Comparison of ENCODE assay signal across 11 cellular contexts in the genomic region with DNA sequence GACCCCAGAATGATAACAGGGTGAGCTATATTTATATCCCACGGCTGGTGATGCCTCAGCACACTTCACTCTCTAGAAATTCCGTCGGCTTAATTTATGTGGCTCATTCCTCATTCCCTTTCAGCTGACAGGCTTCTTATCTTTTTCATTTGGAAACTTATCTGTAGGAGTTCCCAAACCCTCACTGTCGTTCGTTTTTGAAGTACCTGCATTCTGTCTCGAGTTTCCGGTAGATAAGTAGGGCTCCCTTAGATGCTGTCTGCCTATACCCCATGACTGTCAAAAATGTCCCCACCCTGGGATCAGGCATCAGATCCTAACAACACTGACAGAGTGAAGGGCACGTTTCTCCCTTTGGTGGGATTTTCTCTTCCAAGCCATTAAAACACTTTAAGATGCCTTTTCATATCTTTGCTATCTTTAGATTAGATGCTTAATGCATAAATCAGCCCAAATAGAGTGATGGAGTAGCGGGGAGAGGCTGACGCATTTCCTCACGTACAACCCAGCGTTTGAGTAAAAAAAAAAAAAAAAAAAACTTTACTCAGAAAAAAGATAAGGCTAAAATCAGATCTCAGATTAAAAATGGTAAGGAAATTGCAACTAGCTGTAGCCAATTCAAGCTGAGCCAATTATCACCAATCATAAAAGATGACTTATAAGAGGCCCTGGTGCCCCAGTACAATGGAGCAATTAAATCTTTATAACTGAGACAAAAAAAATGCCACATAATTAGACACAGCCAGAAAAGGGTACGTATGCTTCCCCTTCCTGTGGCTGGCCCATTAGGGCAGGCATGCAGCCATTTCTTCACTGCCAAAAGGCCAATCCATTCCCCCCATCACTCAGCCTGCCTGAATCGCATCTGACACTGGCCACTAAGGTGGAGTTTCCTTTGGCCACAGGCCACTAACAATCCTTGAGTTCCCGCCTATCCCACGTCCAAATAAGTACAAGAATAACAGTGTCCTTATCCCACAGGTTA. TPM values are rescaled to one million over a fixed set of nuclear protein-coding genes. Genes with fewer than 3 reads are reported as not detected.
DNase-seq lines count a peak whose midpoint lies in the region; ATAC-seq and FAIRE-seq lines count a peak whose summit lies in the region.
"Had no signal": no experiment of that assay in that cellular context is flagged by ENCODE, and none has a peak within 500 bp of the region (broad histone marks: within the 10 kb centered on the region; RNA-seq: fewer than 3 reads in every experiment).

No MANE protein-coding gene starts in this region.

- no peak for FAIRE-seq in HTR-8/SVneo (lab: Jason Lieb, UNC)
- FAIRE-seq: kidney had no signal

- ATAC-seq in HG03442 (IDR thresholded peaks at IDR 0.05; ENCODE audit: unreplicated experiment) = peak; percentile 15
- ATAC-seq in activated naive CD8-positive, alpha-beta T cell treated with anti-CD3 and anti-CD28 coated beads, Interleukin-2, amount 50 U/mL, for 24 hours = peak; percentile 30
- ATAC-seq in naive B cell (ENCODE audit: low read depth in 2 of 2) = no peak
- ATAC-seq in HG03280 (IDR thresholded peaks at IDR 0.05; ENCODE audit: unreplicated experiment) = no peak

- no peaks in the 10 kb centered on the region for H3K27me3 Mint-ChIP-seq in activated naive CD8-positive, alpha-beta T cell treated with anti-CD3 and anti-CD28 coated beads, Interleukin-2, amount 50 U/mL, for 24 hours
- no peaks in the 10 kb centered on the region for H3K27me3 Mint-ChIP-seq in naive B cell

- H3K4me1 Mint-ChIP-seq in activated naive CD8-positive, alpha-beta T cell treated with anti-CD3 and anti-CD28 coated beads, Interleukin-2, amount 50 U/mL, for 24 hours = peaks cover 50% of the 10 kb centered on the region
- peaks cover 39 to 65% (median 44%) of the 10 kb centered on the region in 3 donors for H3K4me1 Mint-ChIP-seq in naive B cell

- DNase-seq in COR-L47 (lab: John Stamatoyannopoulos, UW) = peak; percentile 63
- no peak for DNase-seq in activated naive CD8-positive, alpha-beta T cell treated with anti-CD3 and anti-CD28 coated beads, Interleukin-2, amount 50 U/mL, for 24 hours
- no peak for DNase-seq in naive B cell
- no peak for DNase-seq in middle frontal gyrus (ENCODE audit: extremely low spot score, low spot score)
- DNase-seq in HTR-8/SVneo (ENCODE audit: insufficient read length, low spot score) = no peak
- DNase-seq in NCI-H748 (lab: John Stamatoyannopoulos, UW; ENCODE audit: unreplicated experiment) = no peak
- DNase-seq: kidney, NCI-H510A, substantia nigra had no signal

- H3K9me3 Mint-ChIP-seq in activated naive CD8-positive, alpha-beta T cell treated with anti-CD3 and anti-CD28 coated beads, Interleukin-2, amount 50 U/mL, for 24 hours = peaks cover 4% of the 10 kb centered on the region
- H3K9me3 Mint-ChIP-seq in naive B cell = peaks cover 0 to 6% (median 0%) of the 10 kb centered on the region in 7 donors

- H3K36me3 Mint-ChIP-seq in activated naive CD8-positive, alpha-beta T cell treated with anti-CD3 and anti-CD28 coated beads, Interleukin-2, amount 50 U/mL, for 24 hours (ENCODE audit: low read depth) = peaks cover 90% of the 10 kb centered on the region
- peaks cover 26 to 43% of the 10 kb centered on the region in 2 donors for H3K36me3 Mint-ChIP-seq in naive B cell

- H3K4me3 Mint-ChIP-seq in activated naive CD8-positive, alpha-beta T cell treated with anti-CD3 and anti-CD28 coated beads, Interleukin-2, amount 50 U/mL, for 24 hours = peak overlapping the region; percentile 76
- H3K4me3 Mint-ChIP-seq in naive B cell = peak overlapping the region in 6 of 8 donors; percentile 39 to 83 (median 67)

- peak overlapping the region; percentile 96 for H3K27ac Mint-ChIP-seq in activated naive CD8-positive, alpha-beta T cell treated with anti-CD3 and anti-CD28 coated beads, Interleukin-2, amount 50 U/mL, for 24 hours
- peak overlapping the region; percentile 78 to 98 (median 90) for H3K27ac Mint-ChIP-seq in naive B cell

RNA-seq across cellular contexts. Expression of gene RFTN1, which starts 45.1 kb away (rescaled TPM):
- 100 to 1,000 TPM in 3 of 6 donors, 10 to 100 TPM in 3; 63.0 to 147 (median 106) TPM for polyA plus RNA-seq in naive B cell (ENCODE audit: low read depth in 6 of 6)

Comparison
In these comparisons a context has a peak if more than half of its experiments do, and no peak if none do; other contexts are left out.
1. ATAC-seq: peak in HG03442 (single experiment) and activated naive CD8-positive, alpha-beta T cell treated with anti-CD3 and anti-CD28 coated beads, Interleukin-2, amount 50 U/mL, for 24 hours (single experiment); none in naive B cell (0 of 2) and HG03280 (single experiment).